18 cellular contexts compared by ENCODE assay signal in genomic region chr18:3651266-3651665, GRCh38.
DNase-seq lines count a peak whose midpoint lies in the region; ATAC-seq, FAIRE-seq and TF ChIP-seq lines count a peak whose summit lies in the region.
"Had no signal": no experiment of that assay in that cellular context is flagged by ENCODE, and none has a peak within 500 bp of the region (broad histone marks: within the 10 kb centered on the region; RNA-seq: fewer than 3 reads in every experiment).

No MANE protein-coding gene starts in this region.

- H3K36me3 ChIP-seq in Panc1 (ENCODE audit: control insufficient read depth, insufficient read depth, low read length): no peaks in the 10 kb centered on the region
- H3K36me3 ChIP-seq: MG63 had no signal

- H3K4me3 ChIP-seq in Panc1 (ENCODE audit: low read depth in 2 of 2, low read length in 2 of 2): no peak overlapping the region
- H3K4me3 ChIP-seq: MG63 had no signal

- H3K9me3 Mint-ChIP-seq in dendritic cell treated with granulocyte-macrophage colony-stimulating factor and Interleukin-4, amounts not matched to agents 40 ng/mL and 50 ng/mL, for 4 days: no peaks in the 10 kb centered on the region
- H3K9me3 Mint-ChIP-seq: H9 had no signal

- H3K4me3 Mint-ChIP-seq in dendritic cell treated with granulocyte-macrophage colony-stimulating factor and Interleukin-4, amounts not matched to agents 40 ng/mL and 50 ng/mL, for 4 days: no peak overlapping the region
- H3K4me3 Mint-ChIP-seq: H9 had no signal

- in situ Hi-C loops in Panc1 (cut with HindIII; ENCODE audit: low pct_unique_long_range_greater_than_20kb, low sequenced_read_pairs): no loop called here

- H3K27ac ChIP-seq in Panc1 (ENCODE audit: low read length): peak overlapping the region; percentile 100
- H3K27ac ChIP-seq: 22Rv1, C4-2B, KMS-11 had no signal

- peak overlapping the region; percentile 67 for H3K27ac Mint-ChIP-seq in dendritic cell treated with granulocyte-macrophage colony-stimulating factor and Interleukin-4, amounts not matched to agents 40 ng/mL and 50 ng/mL, for 4 days

- CTCF ChIA-PET in Panc1 (lab: Charles Lee): interaction anchor here (0.8 kb wide), 1 partner anchor 15 kb away, joined by 3 read pairs; no protein-coding TSS in a partner anchor

- no peaks in the 10 kb centered on the region for H3K27me3 ChIP-seq in Panc1 (ENCODE audit: control insufficient read depth, insufficient read depth, low read length)
- H3K27me3 ChIP-seq: MG63 had no signal

- intact Hi-C loops in Panc1 (cut with micrococcal nuclease; ENCODE audit: unreplicated experiment): no loop called here
- intact Hi-C loops in dendritic cell treated with granulocyte-macrophage colony-stimulating factor and Interleukin-4, amounts not matched to agents 40 ng/mL and 50 ng/mL, for 4 days (cut with micrococcal nuclease): no loop called here

- peak; percentile 25 for DNase-seq in DMS53 (lab: John Stamatoyannopoulos, UW)
- DNase-seq in DMS53 treated with DMSO at 0.1 percent for 48 hours (lab: John Stamatoyannopoulos, UW; ENCODE audit: unreplicated experiment): no peak
- DNase-seq in Panc1 (ENCODE audit: low read depth, low spot score): no peak
- no peak for DNase-seq in D721Med (ENCODE audit: insufficient read length, low spot score)
- DNase-seq in glomerular visceral epithelial cell (ENCODE audit: extremely low spot score): no peak
- no peak for DNase-seq in NCI-H2081 treated with DMSO at 0.1 percent for 48 hours (lab: John Stamatoyannopoulos, UW)
- DNase-seq: H9, NCI-H1092, NCI-H146, NCI-H2081, NCI-H510A treated with DMSO at 0.1 percent for 48 hours, SIG-M5 had no signal

- no peaks in the 10 kb centered on the region for H3K36me3 Mint-ChIP-seq in dendritic cell treated with granulocyte-macrophage colony-stimulating factor and Interleukin-4, amounts not matched to agents 40 ng/mL and 50 ng/mL, for 4 days (ENCODE audit: low read depth)

- ATAC-seq in Panc1 (no peak), GM21381 (IDR thresholded peaks at IDR 0.05; ENCODE audit: unreplicated experiment) (no peak)

- peaks cover 71% of the 10 kb centered on the region for H3K4me1 ChIP-seq in Panc1 (ENCODE audit: control insufficient read depth, insufficient read depth, low read length)

- H3K9me3 ChIP-seq in Panc1 (ENCODE audit: control insufficient read depth, insufficient read depth, low read depth, low read length): no peaks in the 10 kb centered on the region
- H3K9me3 ChIP-seq: MG63 had no signal

- TF ChIP-seq CTCF in Panc1 (IDR thresholded peaks at IDR 0.05): no peak
- no peak for TF ChIP-seq CTCF in D721Med (IDR thresholded peaks at IDR 0.05; ENCODE audit: insufficient read depth, missing control alignments)

- BruUV-seq in Panc1 (replicated peaks; lab: Mats Ljungman, UMichigan): no TSS peak

- FAIRE-seq in D721Med (lab: Jason Lieb, UNC): no peak

- H3K4me1 Mint-ChIP-seq in dendritic cell treated with granulocyte-macrophage colony-stimulating factor and Interleukin-4, amounts not matched to agents 40 ng/mL and 50 ng/mL, for 4 days (ENCODE audit: low read depth): peaks cover 56% of the 10 kb centered on the region

- H3K27me3 Mint-ChIP-seq in dendritic cell treated with granulocyte-macrophage colony-stimulating factor and Interleukin-4, amounts not matched to agents 40 ng/mL and 50 ng/mL, for 4 days: no peaks in the 10 kb centered on the region

- POLR2A ChIA-PET in Panc1 (lab: Charles Lee): interaction anchor here (0.6 to 0.7 kb wide), 3 partner anchors 55 to 370 kb away, joined by 3 read pairs; no protein-coding TSS in a partner anchor
